ENCODE assay signal across 1 cellular context in genomic region chr2:46915281-46915810, GRCh38.
TF ChIP-seq lines count a peak whose summit lies in the region.

Gene MCFD2 (minus strand): TSS chr2:46915806. CDS start chr2:46909171, 6,635 bp downstream.

TF ChIP-seq in HepG2, 621 proteins besides CTCF, POLR2A, EP300 and RAD21 (continued from another document and continues in another):
- TF ChIP-seq TFDP1 (CRISPR knock-in tag; IDR thresholded peaks at IDR 0.05; ENCODE audit: borderline replicate concordance) (no peak), ZNF142 (CRISPR knock-in tag; IDR thresholded peaks at IDR 0.05) (0 out of 2 replicates have a peak, but pooled peaks have one; percentile 16), ZNF724P (CRISPR knock-in tag; IDR thresholded peaks at IDR 0.05; ENCODE audit: borderline replicate concordance) (0 out of 2 replicates have a peak, but pooled peaks have one; percentile 6), HNRNPH1 (optimal IDR thresholded peaks at IDR 0.05; ENCODE audit: low read depth, low read length) (no peak), ZNF343 (CRISPR knock-in tag; IDR thresholded peaks at IDR 0.05) (peak; percentile 52; the same call in 1 of the 2 replicates), JUN (CRISPR knock-in tag; IDR thresholded peaks at IDR 0.05) (no peak), ZNF770 (CRISPR knock-in tag; IDR thresholded peaks at IDR 0.05) (no peak), DNMT1 (CRISPR knock-in tag; IDR thresholded peaks at IDR 0.05) (0 out of 2 replicates have a peak, but pooled peaks have one; percentile 16), ZNF138 (CRISPR knock-in tag; IDR thresholded peaks at IDR 0.05; ENCODE audit: low read depth) (peak; percentile 25; the same call in 1 of the 2 replicates), CENPX (CRISPR knock-in tag; IDR thresholded peaks at IDR 0.05) (no peak), TIGD3 (CRISPR knock-in tag; IDR thresholded peaks at IDR 0.05; ENCODE audit: borderline replicate concordance) (no peak), RBM22 (optimal IDR thresholded peaks at IDR 0.05; ENCODE audit: low read length) (no peak), ZNF784 (CRISPR knock-in tag; IDR thresholded peaks at IDR 0.05; ENCODE audit: borderline replicate concordance) (0 out of 2 replicates have a peak, but pooled peaks have one; percentile 18), ZNF782 (CRISPR knock-in tag; IDR thresholded peaks at IDR 0.05; ENCODE audit: borderline replicate concordance) (0 out of 2 replicates have a peak, but pooled peaks have one; percentile 77), SP140L (CRISPR knock-in tag; IDR thresholded peaks at IDR 0.05; ENCODE audit: borderline replicate concordance) (peak; percentile 5; the same call in 1 of the 2 replicates), ZNF605 (CRISPR knock-in tag; IDR thresholded peaks at IDR 0.05) (0 out of 2 replicates have a peak, but pooled peaks have one; percentile 4), MLLT10 (CRISPR knock-in tag; IDR thresholded peaks at IDR 0.05) (no peak), ZNF274 (CRISPR knock-in tag; IDR thresholded peaks at IDR 0.05) (peak; percentile 42; the same call in 1 of the 2 replicates), GABPB1 (CRISPR knock-in tag; IDR thresholded peaks at IDR 0.05) (no peak; the same call in 1 of the 2 replicates), ZNF317 (CRISPR knock-in tag; IDR thresholded peaks at IDR 0.05) (peak; percentile 9), ZNF432 (CRISPR knock-in tag; IDR thresholded peaks at IDR 0.05; ENCODE audit: borderline replicate concordance) (no peak), SNAPC4 (CRISPR knock-in tag; IDR thresholded peaks at IDR 0.05) (0 out of 2 replicates have a peak, but pooled peaks have one; percentile 65), ATF7-NPFF (CRISPR knock-in tag; IDR thresholded peaks at IDR 0.05; ENCODE audit: low read depth) (no peak; the same call in 1 of the 2 replicates), PBX3 (CRISPR knock-in tag; IDR thresholded peaks at IDR 0.05; ENCODE audit: borderline replicate concordance) (no peak), CAMTA2 (CRISPR knock-in tag; IDR thresholded peaks at IDR 0.05; ENCODE audit: borderline replicate concordance) (peak; percentile 8; the same call in 1 of the 2 replicates), KAT7 (CRISPR knock-in tag; IDR thresholded peaks at IDR 0.05; ENCODE audit: borderline replicate concordance) (peak; percentile 82; the same call in 1 of the 2 replicates), CBX1 (IDR thresholded peaks at IDR 0.05; ENCODE audit: low read depth) (no peak), HMGXB4 (CRISPR knock-in tag; IDR thresholded peaks at IDR 0.05; ENCODE audit: borderline replicate concordance in 1 of 2, low read depth in 1 of 2) (peak in 1 of 2 experiments; percentile 51; a peak in 2 of 4 replicates), NFE2 (CRISPR knock-in tag; IDR thresholded peaks at IDR 0.05) (no peak), ZNF552 (CRISPR knock-in tag; IDR thresholded peaks at IDR 0.05; ENCODE audit: borderline replicate concordance) (no peak; the same call in 1 of the 2 replicates), XRCC5 (optimal IDR thresholded peaks at IDR 0.05; ENCODE audit: low read length) (no peak), ZSCAN12 (CRISPR knock-in tag; IDR thresholded peaks at IDR 0.05) (0 out of 2 replicates have a peak, but pooled peaks have one; percentile 12), HNRNPUL1 (IDR thresholded peaks at IDR 0.05; ENCODE audit: low read depth, low read length) (no peak), ZEB1 (IDR thresholded peaks at IDR 0.05; ENCODE audit: insufficient replicate concordance, low read depth) (no peak), ZNF564 (CRISPR knock-in tag; IDR thresholded peaks at IDR 0.05) (no peak; the same call in 1 of the 2 replicates), ASH2L (IDR thresholded peaks at IDR 0.05; ENCODE audit: insufficient read length, low read depth, low read length) (no peak), ZBTB21 (CRISPR knock-in tag; IDR thresholded peaks at IDR 0.05) (no peak)
